In the genomic region with DNA sequence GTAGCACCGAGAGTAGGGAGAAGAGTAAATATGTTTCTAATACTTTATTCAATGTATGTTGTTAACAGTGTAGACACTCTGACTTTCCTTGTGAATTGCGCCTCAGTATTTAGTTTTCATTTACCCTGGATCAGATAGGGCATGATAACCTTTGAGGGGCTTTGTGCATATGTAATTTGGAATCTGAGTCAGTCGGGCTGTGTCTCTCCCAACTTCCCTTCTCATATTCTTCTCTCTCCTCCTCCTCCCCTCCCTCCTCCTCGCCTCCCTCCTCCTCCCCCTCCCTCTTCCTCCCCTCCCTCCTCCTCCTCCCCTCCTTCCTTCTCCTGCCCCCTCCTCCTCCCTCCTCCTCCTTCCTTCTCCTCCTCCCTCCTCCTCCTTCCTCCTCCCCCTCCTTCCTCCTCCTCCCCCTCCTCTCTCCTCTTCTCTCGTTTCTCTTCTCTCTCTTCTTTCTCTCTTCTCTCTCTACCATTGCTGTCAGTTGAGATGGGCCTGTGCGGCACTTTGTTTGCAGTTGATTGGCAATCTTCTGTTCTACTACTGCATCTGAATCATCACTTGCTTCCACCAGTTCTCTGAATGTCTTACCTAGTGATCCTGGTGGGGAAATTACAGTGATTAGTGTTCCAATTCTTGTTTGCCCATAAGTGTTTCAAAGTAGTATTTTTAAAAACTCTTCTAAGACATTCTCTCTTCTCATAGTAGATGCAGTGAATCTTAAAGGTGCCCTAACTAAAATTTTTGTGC, we compare ENCODE assay signal across 1 cellular context.
TF ChIP-seq lines count a peak whose summit lies in the region.

No MANE protein-coding gene starts in this region.

TF ChIP-seq in HepG2, 621 proteins besides CTCF, POLR2A, EP300 and RAD21 (continued from another document):
- TF ChIP-seq PCBP1 (IDR thresholded peaks at IDR 0.05; ENCODE audit: borderline replicate concordance, low read depth, low read length) (peak; percentile 89; the same call in 1 of the 2 replicates), ZNF646 (CRISPR knock-in tag; IDR thresholded peaks at IDR 0.05) (no peak), ZNF251 (CRISPR knock-in tag; IDR thresholded peaks at IDR 0.05) (no peak), RFX3 (CRISPR knock-in tag; IDR thresholded peaks at IDR 0.05) (no peak), ZNF746 (CRISPR knock-in tag; IDR thresholded peaks at IDR 0.05) (no peak), HNRNPK (IDR thresholded peaks at IDR 0.05; ENCODE audit: low read depth, low read length, poor library complexity, severe bottlenecking) (peak; percentile 84), ZNF747 (CRISPR knock-in tag; IDR thresholded peaks at IDR 0.05; ENCODE audit: borderline replicate concordance) (no peak), ZNF468 (CRISPR knock-in tag; IDR thresholded peaks at IDR 0.05) (no peak), ZNF329 (CRISPR knock-in tag; IDR thresholded peaks at IDR 0.05; ENCODE audit: low read depth) (no peak), ZNF788 (CRISPR knock-in tag; IDR thresholded peaks at IDR 0.05; ENCODE audit: borderline replicate concordance) (no peak)
- TF ChIP-seq, protein P1, sequence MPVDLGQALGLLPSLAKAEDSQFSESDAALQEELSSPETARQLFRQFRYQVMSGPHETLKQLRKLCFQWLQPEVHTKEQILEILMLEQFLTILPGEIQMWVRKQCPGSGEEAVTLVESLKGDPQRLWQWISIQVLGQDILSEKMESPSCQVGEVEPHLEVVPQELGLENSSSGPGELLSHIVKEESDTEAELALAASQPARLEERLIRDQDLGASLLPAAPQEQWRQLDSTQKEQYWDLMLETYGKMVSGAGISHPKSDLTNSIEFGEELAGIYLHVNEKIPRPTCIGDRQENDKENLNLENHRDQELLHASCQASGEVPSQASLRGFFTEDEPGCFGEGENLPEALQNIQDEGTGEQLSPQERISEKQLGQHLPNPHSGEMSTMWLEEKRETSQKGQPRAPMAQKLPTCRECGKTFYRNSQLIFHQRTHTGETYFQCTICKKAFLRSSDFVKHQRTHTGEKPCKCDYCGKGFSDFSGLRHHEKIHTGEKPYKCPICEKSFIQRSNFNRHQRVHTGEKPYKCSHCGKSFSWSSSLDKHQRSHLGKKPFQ (CRISPR knock-in tag; IDR thresholded peaks at IDR 0.05; ENCODE audit: insufficient replicate concordance), result no peak
